1 cellular context compared by ENCODE assay signal in genomic region chr18:9130195-9130594, GRCh38.
TF ChIP-seq lines count a peak whose summit lies in the region.

No MANE protein-coding gene starts in this region.

TF ChIP-seq in K562, 482 proteins besides CTCF, POLR2A, EP300 and RAD21:
- TF ChIP-seq NFIC (IDR thresholded peaks at IDR 0.05): peak; percentile 51
- no peak for TF ChIP-seq ZNF311 (CRISPR knock-in tag; IDR thresholded peaks at IDR 0.05)
